Comparison of ENCODE assay signal across 2 cellular contexts in genomic region chr2:217687771-217688170, GRCh38.
TF ChIP-seq lines count a peak whose summit lies in the region.

No MANE protein-coding gene starts in this region.

TF ChIP-seq in liver, 16 proteins besides CTCF, POLR2A, EP300 and RAD21 (continued from another document):
- TF ChIP-seq REST (IDR thresholded peaks at IDR 0.05) (no peak), HNF4A (conservative IDR thresholded peaks at IDR 0.05) (no peak), ZBTB33 (IDR thresholded peaks at IDR 0.05) (no peak), RXRA (IDR thresholded peaks at IDR 0.05) (peak in 1 of 2 donors; percentile 42), FOXA1 (IDR thresholded peaks at IDR 0.05) (no peak), NR2F2 (IDR thresholded peaks at IDR 0.05) (no peak), SP1 (IDR thresholded peaks at IDR 0.05) (peak; percentile 57), MAX (IDR thresholded peaks at IDR 0.05) (no peak), TAF1 (conservative IDR thresholded peaks at IDR 0.05) (no peak)

TF ChIP-seq in HepG2, 621 proteins besides CTCF, POLR2A, EP300 and RAD21 (continued from another document):
- TF ChIP-seq HOMEZ (CRISPR knock-in tag; IDR thresholded peaks at IDR 0.05; ENCODE audit: low read depth) (no peak), CCDC6 (CRISPR knock-in tag; IDR thresholded peaks at IDR 0.05) (no peak), RARA (CRISPR knock-in tag; IDR thresholded peaks at IDR 0.05) (no peak)
